Comparison of ENCODE assay signal across 20 cellular contexts in the genomic region with DNA sequence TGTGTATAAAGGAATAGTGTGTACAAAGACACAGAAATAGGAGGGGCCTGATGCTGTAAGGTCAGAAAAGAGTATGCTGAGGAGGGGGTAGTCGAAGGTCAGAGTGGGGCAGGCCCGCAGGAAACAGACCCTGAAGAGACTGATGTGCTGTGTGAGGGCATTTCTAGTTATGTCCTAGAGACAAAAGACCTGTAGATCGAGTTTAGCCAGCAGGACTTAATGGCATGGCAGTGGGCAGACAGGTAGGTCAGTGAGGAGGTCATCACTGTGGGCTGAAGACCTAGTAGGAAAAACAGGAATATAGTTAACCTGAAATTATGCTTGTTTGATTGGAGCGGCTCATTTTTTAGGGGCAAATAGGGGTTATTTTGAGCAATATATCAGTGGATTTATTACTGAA. TPM values are rescaled to one million over a fixed set of nuclear protein-coding genes. Genes with fewer than 3 reads are reported as not detected.
DNase-seq lines count a peak whose midpoint lies in the region; ATAC-seq and TF ChIP-seq lines count a peak whose summit lies in the region.
"Had no signal": no experiment of that assay in that cellular context is flagged by ENCODE, and none has a peak within 500 bp of the region (broad histone marks: within the 10 kb centered on the region; RNA-seq: fewer than 3 reads in every experiment).

No MANE protein-coding gene starts in this region.

- peaks cover 9 to 45% (median 12%) of the 10 kb centered on the region in 3 donors for H3K36me3 Mint-ChIP-seq in CD8-positive, alpha-beta memory T cell
- H3K36me3 Mint-ChIP-seq in activated T-helper 17 cell treated with anti-CD3 and anti-CD28 coated beads, Interleukin-2, amount 50 U/mL, for 72 hours (ENCODE audit: low read depth), result peaks cover 57% of the 10 kb centered on the region
- H3K36me3 Mint-ChIP-seq in progenitor cell of endocrine pancreas (ENCODE audit: insufficient read depth), result peaks cover 37% of the 10 kb centered on the region
- peaks cover 48% of the 10 kb centered on the region for H3K36me3 Mint-ChIP-seq in stimulated activated memory B cell treated with anti-CD40 and anti-IgM and Interleukin-4, amounts not matched to agents 10 μg/mL and 1 μg/mL and 100 μg/mL, for 72 hours

- H3K27me3 Mint-ChIP-seq in CD8-positive, alpha-beta memory T cell, result no peaks in the 10 kb centered on the region
- H3K27me3 Mint-ChIP-seq in activated T-helper 17 cell treated with anti-CD3 and anti-CD28 coated beads, Interleukin-2, amount 50 U/mL, for 72 hours, result no peaks in the 10 kb centered on the region
- no peaks in the 10 kb centered on the region for H3K27me3 Mint-ChIP-seq in progenitor cell of endocrine pancreas
- H3K27me3 Mint-ChIP-seq in stimulated activated memory B cell treated with anti-CD40 and anti-IgM and Interleukin-4, amounts not matched to agents 10 μg/mL and 1 μg/mL and 100 μg/mL, for 72 hours, result no peaks in the 10 kb centered on the region
- H3K27me3 Mint-ChIP-seq: activated CD4-positive, alpha-beta T cell treated with anti-CD3 and anti-CD28 coated beads, Interleukin-2, amount 10 ng/mL, durations not matched to agents 24 days and 14 days had no signal

- H3K36me3 ChIP-seq in CD8-positive, alpha-beta memory T cell (ENCODE audit: insufficient read depth, low read length), result no peaks in the 10 kb centered on the region
- H3K36me3 ChIP-seq: thyroid gland had no signal

- no peaks in the 10 kb centered on the region for H3K4me1 ChIP-seq in CD8-positive, alpha-beta memory T cell (ENCODE audit: insufficient read depth, low read length)
- H3K4me1 ChIP-seq in right cardiac atrium (ENCODE audit: control insufficient read depth, insufficient read depth, low read length), result peaks cover 6% of the 10 kb centered on the region

- no peak for ATAC-seq in activated T-helper 17 cell treated with anti-CD3 and anti-CD28 coated beads, Interleukin-2, amount 50 U/mL, for 72 hours (replicated peaks)
- peak in 1 of 2 donors; percentile 15 for ATAC-seq in right cardiac atrium
- ATAC-seq in HG03565 (IDR thresholded peaks at IDR 0.05; ENCODE audit: unreplicated experiment), result no peak
- no peak for ATAC-seq in stimulated activated memory B cell treated with anti-CD40 and anti-IgM and Interleukin-4, amounts not matched to agents 10 μg/mL and 1 μg/mL and 100 μg/mL, for 72 hours
- ATAC-seq in HG02759 (IDR thresholded peaks at IDR 0.05; ENCODE audit: unreplicated experiment), result no peak

- H3K9me3 ChIP-seq in CD8-positive, alpha-beta memory T cell (ENCODE audit: low read length), result no peaks in the 10 kb centered on the region
- H3K9me3 ChIP-seq in right cardiac atrium (ENCODE audit: control insufficient read depth, low read length), result no peaks in the 10 kb centered on the region
- H3K9me3 ChIP-seq: thyroid gland had no signal

- intact Hi-C loops in right cardiac atrium (cut with DNase I), result no loop called here

- TF ChIP-seq CTCF in progenitor cell of endocrine pancreas (IDR thresholded peaks at IDR 0.05; ENCODE audit: unreplicated experiment), result no peak

- CTCF ChIA-PET in CD8-positive, alpha-beta memory T cell (lab: Charles Lee), result no interaction called here

- H3K27ac ChIP-seq in CD8-positive, alpha-beta memory T cell (ENCODE audit: low read depth, low read length), result no peak overlapping the region
- H3K27ac ChIP-seq in right cardiac atrium (ENCODE audit: low read length), result peak overlapping the region; percentile 87
- H3K27ac ChIP-seq: thyroid gland had no signal

- H3K27ac Mint-ChIP-seq in CD8-positive, alpha-beta memory T cell, result peak overlapping the region in 6 of 8 donors; percentile 1 to 85 (median 58)
- H3K27ac Mint-ChIP-seq in activated T-helper 17 cell treated with anti-CD3 and anti-CD28 coated beads, Interleukin-2, amount 50 U/mL, for 72 hours, result peak overlapping the region; percentile 20
- peak overlapping the region; percentile 77 for H3K27ac Mint-ChIP-seq in progenitor cell of endocrine pancreas
- no peak overlapping the region for H3K27ac Mint-ChIP-seq in stimulated activated memory B cell treated with anti-CD40 and anti-IgM and Interleukin-4, amounts not matched to agents 10 μg/mL and 1 μg/mL and 100 μg/mL, for 72 hours
- H3K27ac Mint-ChIP-seq: activated CD4-positive, alpha-beta T cell treated with anti-CD3 and anti-CD28 coated beads, Interleukin-2, amount 10 ng/mL, durations not matched to agents 24 days and 14 days had no signal

- 77% methylated on average over 4 of the region's 4 CpGs for WGBS in right cardiac atrium

- no peaks in the 10 kb centered on the region for H3K27me3 ChIP-seq in CD8-positive, alpha-beta memory T cell (ENCODE audit: insufficient read depth, low read length, poor library complexity, severe bottlenecking)
- H3K27me3 ChIP-seq in right cardiac atrium (ENCODE audit: control insufficient read depth, insufficient read depth), result no peaks in the 10 kb centered on the region
- H3K27me3 ChIP-seq: thyroid gland had no signal

- POLR2A ChIA-PET in CD8-positive, alpha-beta memory T cell (lab: Charles Lee), result interaction anchor here (1.5 kb wide), 1 partner anchor 56 kb away, joined by 3 read pairs; no protein-coding TSS in a partner anchor

- H3K9me3 Mint-ChIP-seq in CD8-positive, alpha-beta memory T cell, result no peaks in the 10 kb centered on the region
- no peaks in the 10 kb centered on the region for H3K9me3 Mint-ChIP-seq in activated T-helper 17 cell treated with anti-CD3 and anti-CD28 coated beads, Interleukin-2, amount 50 U/mL, for 72 hours
- H3K9me3 Mint-ChIP-seq in progenitor cell of endocrine pancreas (ENCODE audit: low read depth), result no peaks in the 10 kb centered on the region
- H3K9me3 Mint-ChIP-seq in stimulated activated memory B cell treated with anti-CD40 and anti-IgM and Interleukin-4, amounts not matched to agents 10 μg/mL and 1 μg/mL and 100 μg/mL, for 72 hours, result peaks cover 3% of the 10 kb centered on the region
- H3K9me3 Mint-ChIP-seq: activated CD4-positive, alpha-beta T cell treated with anti-CD3 and anti-CD28 coated beads, Interleukin-2, amount 10 ng/mL, durations not matched to agents 24 days and 14 days had no signal

- no peak overlapping the region for H3K4me3 ChIP-seq in CD8-positive, alpha-beta memory T cell (ENCODE audit: low read length)
- H3K4me3 ChIP-seq in right cardiac atrium (ENCODE audit: low read length), result no peak overlapping the region
- H3K4me3 ChIP-seq: thyroid gland had no signal

- no peak for DNase-seq in CD8-positive, alpha-beta memory T cell
- DNase-seq in right cardiac atrium, result no peak
- DNase-seq in progenitor cell of endocrine pancreas (ENCODE audit: low spot score, unreplicated experiment), result no peak
- no peak for DNase-seq in NCI-H1105 (lab: John Stamatoyannopoulos, UW)
- DNase-seq: activated CD4-positive, alpha-beta T cell treated with anti-CD3 and anti-CD28 coated beads, Interleukin-2, amount 10 ng/mL, durations not matched to agents 24 days and 14 days; activated CD8-positive, alpha-beta memory T cell treated with anti-CD3 and anti-CD28 coated beads, Interleukin-2, amount 50 U/mL, for 4 hours; activated effector memory CD4-positive, alpha-beta T cell treated with Interleukin-2 at 50 U/mL for 16 hours; amniotic stem cell; cerebellar nuclear complex; DND-41; effector CD8-positive, alpha-beta T cell; glutamatergic neuron; NCI-H1417 treated with DMSO at 0.1 percent for 48 hours; NCI-H524 treated with DMSO at 0.1 percent for 48 hours; RPMI8226; thyroid gland had no signal

- peaks cover 9 to 28% (median 24%) of the 10 kb centered on the region in 3 donors for H3K4me1 Mint-ChIP-seq in CD8-positive, alpha-beta memory T cell
- peaks cover 5% of the 10 kb centered on the region for H3K4me1 Mint-ChIP-seq in activated T-helper 17 cell treated with anti-CD3 and anti-CD28 coated beads, Interleukin-2, amount 50 U/mL, for 72 hours
- H3K4me1 Mint-ChIP-seq in progenitor cell of endocrine pancreas (ENCODE audit: low read depth), result peaks cover 18% of the 10 kb centered on the region
- H3K4me1 Mint-ChIP-seq in stimulated activated memory B cell treated with anti-CD40 and anti-IgM and Interleukin-4, amounts not matched to agents 10 μg/mL and 1 μg/mL and 100 μg/mL, for 72 hours, result no peaks in the 10 kb centered on the region
- H3K4me1 Mint-ChIP-seq: activated CD4-positive, alpha-beta T cell treated with anti-CD3 and anti-CD28 coated beads, Interleukin-2, amount 10 ng/mL, durations not matched to agents 24 days and 14 days had no signal

- no peak overlapping the region for H3K4me3 Mint-ChIP-seq in CD8-positive, alpha-beta memory T cell
- H3K4me3 Mint-ChIP-seq in activated T-helper 17 cell treated with anti-CD3 and anti-CD28 coated beads, Interleukin-2, amount 50 U/mL, for 72 hours, result no peak overlapping the region
- H3K4me3 Mint-ChIP-seq in progenitor cell of endocrine pancreas (ENCODE audit: low read depth), result no peak overlapping the region
- H3K4me3 Mint-ChIP-seq in stimulated activated memory B cell treated with anti-CD40 and anti-IgM and Interleukin-4, amounts not matched to agents 10 μg/mL and 1 μg/mL and 100 μg/mL, for 72 hours, result no peak overlapping the region
- H3K4me3 Mint-ChIP-seq: activated CD4-positive, alpha-beta T cell treated with anti-CD3 and anti-CD28 coated beads, Interleukin-2, amount 10 ng/mL, durations not matched to agents 24 days and 14 days had no signal

RNA-seq across cellular contexts. Expression of a gene that starts 57.1 kb away (rescaled TPM):
- 10 to 100 TPM; 16.0 to 16.4 TPM for total RNA-seq in CD8-positive, alpha-beta memory T cell
- 13.6 TPM for polyA plus RNA-seq in CD8-positive, alpha-beta memory T cell
- total RNA-seq in activated T-helper 17 cell treated with anti-CD3 and anti-CD28 coated beads, Interleukin-2, amount 50 U/mL, for 72 hours, result 10 to 100 TPM in 1 of 2 donors, 1 to 10 TPM in 1; 9.4 to 10.5 TPM
- total RNA-seq in right cardiac atrium (10 to 100 TPM; 64.2 to 67.0 (median 66.6) TPM), progenitor cell of endocrine pancreas (50.3 and 52.8 TPM in 2 replicates)
- polyA plus RNA-seq in right cardiac atrium, result 21.8 TPM
